ENCODE assay signal across 8 cellular contexts in the genomic region with DNA sequence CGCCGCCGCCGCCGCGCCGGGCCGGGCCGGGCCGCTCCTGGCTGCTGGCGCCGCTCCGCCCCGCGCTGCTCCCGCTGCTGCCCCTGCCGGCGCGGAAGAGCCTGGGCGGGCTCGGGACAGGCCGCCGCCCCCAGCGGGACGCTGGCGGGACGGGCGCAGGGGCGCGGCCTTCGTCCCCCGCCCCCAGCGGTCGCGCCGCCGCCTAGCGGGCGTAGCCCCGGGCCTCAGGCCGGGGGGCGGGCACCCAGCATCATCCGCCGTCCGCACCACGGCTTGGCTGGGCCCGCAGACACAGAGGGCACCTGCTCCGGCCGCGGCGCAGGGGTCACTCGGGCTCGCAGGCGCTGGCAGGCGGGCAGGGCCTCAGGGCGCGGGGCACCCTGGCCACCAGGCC. TPM values are rescaled to one million over a fixed set of nuclear protein-coding genes. Genes with fewer than 3 reads are reported as not detected.
DNase-seq lines count a peak whose midpoint lies in the region; ATAC-seq and TF ChIP-seq lines count a peak whose summit lies in the region.

AMFR (minus strand) TSS at position 107 of the 394 bp plus-strand sequence. CDS start 218 bp downstream, outside the sequence.

- 3% methylated on average over 7 of the region's 57 CpGs; no CpG with 5 or more reads in 1 of the 2 donors for WGBS in transverse colon (ENCODE audit: low coverage in 1 of 2), 2 donors

- H3K9me3 Mint-ChIP-seq in activated naive CD8-positive, alpha-beta T cell treated with anti-CD3 and anti-CD28 coated beads, Interleukin-2, amount 50 U/mL, for 24 hours, result no peaks in the 10 kb centered on the region

- H3K4me3 Mint-ChIP-seq in activated naive CD8-positive, alpha-beta T cell treated with anti-CD3 and anti-CD28 coated beads, Interleukin-2, amount 50 U/mL, for 24 hours, result peak within 1 kb of the TSS; percentile 94

- H3K4me1 Mint-ChIP-seq in activated naive CD8-positive, alpha-beta T cell treated with anti-CD3 and anti-CD28 coated beads, Interleukin-2, amount 50 U/mL, for 24 hours, result peaks cover 39% of the 10 kb centered on the region

- H3K27ac Mint-ChIP-seq in activated naive CD8-positive, alpha-beta T cell treated with anti-CD3 and anti-CD28 coated beads, Interleukin-2, amount 50 U/mL, for 24 hours, result peak within 1 kb of the TSS; percentile 82

- peaks cover 1% of the 10 kb centered on the region for H3K36me3 Mint-ChIP-seq in activated naive CD8-positive, alpha-beta T cell treated with anti-CD3 and anti-CD28 coated beads, Interleukin-2, amount 50 U/mL, for 24 hours (ENCODE audit: low read depth)

- no peak for TF ChIP-seq POLR2A in transverse colon (IDR thresholded peaks at IDR 0.05)

- H3K27me3 ChIP-seq in cardiac muscle cell (no peaks in the 10 kb centered on the region), parathyroid adenoma (ENCODE audit: control insufficient read depth, insufficient read depth, low read length) (no peaks in the 10 kb centered on the region), transverse colon (no peaks in the 10 kb centered on the region)

- H3K4me2 ChIP-seq in parathyroid adenoma (ENCODE audit: low read length), result peak within 1 kb of the TSS; percentile 80

- peaks cover 22% of the 10 kb centered on the region for H3K79me2 ChIP-seq in parathyroid adenoma

- H3K4me1 ChIP-seq in cardiac muscle cell (ENCODE audit: low read depth), result peaks cover 10% of the 10 kb centered on the region
- peaks cover 12% of the 10 kb centered on the region for H3K4me1 ChIP-seq in parathyroid adenoma
- peaks cover 9 to 45% (median 22%) of the 10 kb centered on the region in 4 donors for H3K4me1 ChIP-seq in transverse colon

- H3K9me3 ChIP-seq in cardiac muscle cell (ENCODE audit: low read depth), result no peaks in the 10 kb centered on the region
- no peaks in the 10 kb centered on the region for H3K9me3 ChIP-seq in parathyroid adenoma (ENCODE audit: control insufficient read depth, low read length)
- H3K9me3 ChIP-seq in transverse colon, result no peaks in the 10 kb centered on the region

- DNase-seq in DMS53 treated with DMSO at 0.1 percent for 48 hours (lab: John Stamatoyannopoulos, UW; ENCODE audit: unreplicated experiment), result peak; percentile 50
- peak; percentile 58 for DNase-seq in HT1080 (ENCODE audit: low read depth)
- peak; percentile 72 for DNase-seq in activated naive CD8-positive, alpha-beta T cell treated with anti-CD3 and anti-CD28 coated beads, Interleukin-2, amount 50 U/mL, for 24 hours
- peak; percentile 89 to 92 for DNase-seq in cardiac muscle cell (ENCODE audit: low read depth in 1 of 2, low spot score in 1 of 2)
- DNase-seq in transverse colon, result peak; percentile 75

- peak within 1 kb of the TSS; percentile 94 for H3K4me3 ChIP-seq in cardiac muscle cell
- peak within 1 kb of the TSS; percentile 67 for H3K4me3 ChIP-seq in parathyroid adenoma (ENCODE audit: low read depth, low read length)
- peak within 1 kb of the TSS; percentile 77 to 99 (median 97) for H3K4me3 ChIP-seq in transverse colon

- no peaks in the 10 kb centered on the region for H3K27me3 Mint-ChIP-seq in activated naive CD8-positive, alpha-beta T cell treated with anti-CD3 and anti-CD28 coated beads, Interleukin-2, amount 50 U/mL, for 24 hours

- in situ Hi-C loops in transverse colon (cut with MboI; ENCODE audit: low pct_ligation_motif_present in 1 of 4, low pct_unique_long_range_greater_than_20kb in 1 of 4, low sequenced_read_pairs in 3 of 4), result no loop called here

- intact Hi-C loops in transverse colon (cut with DNase I; ENCODE audit: low total_unique reads), result no loop called here

- H3K36me3 ChIP-seq in cardiac muscle cell (no peaks in the 10 kb centered on the region), parathyroid adenoma (ENCODE audit: control insufficient read depth, insufficient read depth, low read length) (no peaks in the 10 kb centered on the region), transverse colon (peaks cover 0 to 2% (median 0%) of the 10 kb centered on the region in 4 donors)

- TF ChIP-seq CTCF in cardiac muscle cell (IDR thresholded peaks at IDR 0.05; ENCODE audit: low read depth, low read length), result no peak
- peak; percentile 21 for TF ChIP-seq CTCF in parathyroid adenoma (IDR thresholded peaks at IDR 0.05)
- peak in 4 of 5 experiments; percentile 45 to 60 (median 49) for TF ChIP-seq CTCF in transverse colon (IDR thresholded peaks at IDR 0.05)

- no peak for TF ChIP-seq EP300 in transverse colon (IDR thresholded peaks at IDR 0.05; ENCODE audit: low read depth)

- peak within 1 kb of the TSS; percentile 39 for H3K9ac ChIP-seq in parathyroid adenoma

- peak within 1 kb of the TSS; percentile 91 for H3K27ac ChIP-seq in cardiac muscle cell
- peak within 1 kb of the TSS; percentile 46 for H3K27ac ChIP-seq in parathyroid adenoma
- peak within 1 kb of the TSS; percentile 91 to 95 (median 92) for H3K27ac ChIP-seq in transverse colon

- ATAC-seq in GM21360 (IDR thresholded peaks at IDR 0.05; ENCODE audit: unreplicated experiment) (peak; percentile 69), SK-N-SH treated with all-trans-retinoic acid at 6 μM for 48 hours (peak; percentile 92)
- ATAC-seq in activated naive CD8-positive, alpha-beta T cell treated with anti-CD3 and anti-CD28 coated beads, Interleukin-2, amount 50 U/mL, for 24 hours, result peak; percentile 96

- H2AFZ ChIP-seq in parathyroid adenoma, result peak within 1 kb of the TSS; percentile 78

TF ChIP-seq in SK-N-SH treated with all-trans-retinoic acid at 6 μM for 48 hours, 23 proteins besides CTCF, POLR2A, EP300 and RAD21 (continues in another document):
- TF ChIP-seq TCF4 (CRISPR knock-in tag; IDR thresholded peaks at IDR 0.05; ENCODE audit: borderline replicate concordance) (no peak), RARB (CRISPR knock-in tag; IDR thresholded peaks at IDR 0.05) (no peak), BACH2 (CRISPR knock-in tag; IDR thresholded peaks at IDR 0.05; ENCODE audit: borderline replicate concordance) (no peak), ZFP3 (CRISPR knock-in tag; IDR thresholded peaks at IDR 0.05) (no peak), SNAI2 (CRISPR knock-in tag; IDR thresholded peaks at IDR 0.05) (no peak), ZFP30 (CRISPR knock-in tag; IDR thresholded peaks at IDR 0.05) (no peak), ZNF8 (CRISPR knock-in tag; IDR thresholded peaks at IDR 0.05) (no peak)
- TF ChIP-seq, protein P1, sequence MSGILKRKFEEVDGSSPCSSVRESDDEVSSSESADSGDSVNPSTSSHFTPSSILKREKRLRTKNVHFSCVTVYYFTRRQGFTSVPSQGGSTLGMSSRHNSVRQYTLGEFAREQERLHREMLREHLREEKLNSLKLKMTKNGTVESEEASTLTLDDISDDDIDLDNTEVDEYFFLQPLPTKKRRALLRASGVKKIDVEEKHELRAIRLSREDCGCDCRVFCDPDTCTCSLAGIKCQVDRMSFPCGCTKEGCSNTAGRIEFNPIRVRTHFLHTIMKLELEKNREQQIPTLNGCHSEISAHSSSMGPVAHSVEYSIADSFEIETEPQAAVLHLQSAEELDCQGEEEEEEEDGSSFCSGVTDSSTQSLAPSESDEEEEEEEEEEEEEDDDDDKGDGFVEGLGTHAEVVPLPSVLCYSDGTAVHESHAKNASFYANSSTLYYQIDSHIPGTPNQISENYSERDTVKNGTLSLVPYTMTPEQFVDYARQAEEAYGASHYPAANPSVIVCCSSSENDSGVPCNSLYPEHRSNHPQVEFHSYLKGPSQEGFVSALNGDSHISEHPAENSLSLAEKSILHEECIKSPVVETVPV (CRISPR knock-in tag; IDR thresholded peaks at IDR 0.05), result no peak
- TF ChIP-seq, protein P2, sequence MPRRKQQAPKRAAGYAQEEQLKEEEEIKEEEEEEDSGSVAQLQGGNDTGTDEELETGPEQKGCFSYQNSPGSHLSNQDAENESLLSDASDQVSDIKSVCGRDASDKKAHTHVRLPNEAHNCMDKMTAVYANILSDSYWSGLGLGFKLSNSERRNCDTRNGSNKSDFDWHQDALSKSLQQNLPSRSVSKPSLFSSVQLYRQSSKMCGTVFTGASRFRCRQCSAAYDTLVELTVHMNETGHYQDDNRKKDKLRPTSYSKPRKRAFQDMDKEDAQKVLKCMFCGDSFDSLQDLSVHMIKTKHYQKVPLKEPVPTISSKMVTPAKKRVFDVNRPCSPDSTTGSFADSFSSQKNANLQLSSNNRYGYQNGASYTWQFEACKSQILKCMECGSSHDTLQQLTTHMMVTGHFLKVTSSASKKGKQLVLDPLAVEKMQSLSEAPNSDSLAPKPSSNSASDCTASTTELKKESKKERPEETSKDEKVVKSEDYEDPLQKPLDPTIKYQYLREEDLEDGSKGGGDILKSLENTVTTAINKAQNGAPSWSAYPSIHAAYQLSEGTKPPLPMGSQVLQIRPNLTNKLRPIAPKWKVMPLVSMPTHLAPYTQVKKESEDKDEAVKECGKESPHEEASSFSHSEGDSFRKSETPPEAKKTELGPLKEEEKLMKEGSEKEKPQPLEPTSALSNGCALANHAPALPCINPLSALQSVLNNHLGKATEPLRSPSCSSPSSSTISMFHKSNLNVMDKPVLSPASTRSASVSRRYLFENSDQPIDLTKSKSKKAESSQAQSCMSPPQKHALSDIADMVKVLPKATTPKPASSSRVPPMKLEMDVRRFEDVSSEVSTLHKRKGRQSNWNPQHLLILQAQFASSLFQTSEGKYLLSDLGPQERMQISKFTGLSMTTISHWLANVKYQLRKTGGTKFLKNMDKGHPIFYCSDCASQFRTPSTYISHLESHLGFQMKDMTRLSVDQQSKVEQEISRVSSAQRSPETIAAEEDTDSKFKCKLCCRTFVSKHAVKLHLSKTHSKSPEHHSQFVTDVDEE (CRISPR knock-in tag; IDR thresholded peaks at IDR 0.05), result no peak
- TF ChIP-seq, protein P3, sequence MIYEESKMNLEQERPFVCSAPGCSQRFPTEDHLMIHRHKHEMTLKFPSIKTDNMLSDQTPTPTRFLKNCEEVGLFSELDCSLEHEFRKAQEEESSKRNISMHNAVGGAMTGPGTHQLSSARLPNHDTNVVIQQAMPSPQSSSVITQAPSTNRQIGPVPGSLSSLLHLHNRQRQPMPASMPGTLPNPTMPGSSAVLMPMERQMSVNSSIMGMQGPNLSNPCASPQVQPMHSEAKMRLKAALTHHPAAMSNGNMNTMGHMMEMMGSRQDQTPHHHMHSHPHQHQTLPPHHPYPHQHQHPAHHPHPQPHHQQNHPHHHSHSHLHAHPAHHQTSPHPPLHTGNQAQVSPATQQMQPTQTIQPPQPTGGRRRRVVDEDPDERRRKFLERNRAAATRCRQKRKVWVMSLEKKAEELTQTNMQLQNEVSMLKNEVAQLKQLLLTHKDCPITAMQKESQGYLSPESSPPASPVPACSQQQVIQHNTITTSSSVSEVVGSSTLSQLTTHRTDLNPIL (CRISPR knock-in tag; IDR thresholded peaks at IDR 0.05; ENCODE audit: low read depth), result no peak

RNA-seq across cellular contexts. Expression of gene AMFR, which starts in this region (rescaled TPM):
- 113 and 117 TPM in 2 replicates for total RNA-seq in HT1080 (2014; rRNA removed; shearing (Covaris generic))
- 58.1 and 63.2 TPM in 2 replicates for polyA plus RNA-seq in HT1080 (2015; cell fraction: cytosol; rRNA removed)
- polyA plus RNA-seq in HT1080 (2015; cell fraction: nucleus; rRNA removed), result 47.3 and 47.6 TPM in 2 replicates
- 152 and 157 TPM in 2 replicates for total RNA-seq in cardiac muscle cell
- 52.7 and 65.3 TPM in 2 replicates for polyA plus RNA-seq in cardiac muscle cell
- 100 to 1,000 TPM in 2 of 4 donors, 10 to 100 TPM in 2; 60.7 to 156 (median 114) TPM for total RNA-seq in transverse colon

Comparison
In these comparisons a context has a peak if more than half of its experiments do, and no peak if none do; other contexts are left out.
1. Peak in every context shown above with its lines: DNase-seq, ATAC-seq, H3K4me3 ChIP-seq and H3K27ac ChIP-seq.